Comparison of ENCODE assay signal across 1 cellular context in genomic region chr17:75181110-75181509, GRCh38.
TF ChIP-seq lines count a peak whose summit lies in the region.

No MANE protein-coding gene starts in this region.

TF ChIP-seq in endothelial cell of umbilical vein, 7 proteins besides CTCF, POLR2A, EP300 and RAD21:
- TF ChIP-seq EZH2 (IDR thresholded peaks at IDR 0.05; ENCODE audit: borderline replicate concordance, low read depth, low read length, severe bottlenecking) (no peak), MAX (IDR thresholded peaks at IDR 0.05; ENCODE audit: insufficient read depth, insufficient read length) (no peak), JUN (IDR thresholded peaks at IDR 0.05; ENCODE audit: borderline replicate concordance, insufficient read depth, insufficient read length, low read depth) (no peak), MYC (IDR thresholded peaks at IDR 0.05; ENCODE audit: low read depth, low read length) (no peak), FOS (IDR thresholded peaks at IDR 0.05; ENCODE audit: borderline replicate concordance, insufficient read depth, low read length) (no peak), POLR2AphosphoS5 (IDR thresholded peaks at IDR 0.05; ENCODE audit: insufficient read depth, low read depth, low read length) (no peak), GATA2 (IDR thresholded peaks at IDR 0.05; ENCODE audit: insufficient read depth, insufficient read length, low read depth, low read length) (no peak)
